26 cellular contexts compared by ENCODE assay signal in genomic region chr19:13083627-13084026, GRCh38. TPM values are rescaled to one million over a fixed set of nuclear protein-coding genes. Genes with fewer than 3 reads are reported as not detected.
DNase-seq lines count a peak whose midpoint lies in the region; ATAC-seq and TF ChIP-seq lines count a peak whose summit lies in the region.
"Had no signal": no experiment of that assay in that cellular context is flagged by ENCODE, and none has a peak within 500 bp of the region (broad histone marks: within the 10 kb centered on the region; RNA-seq: fewer than 3 reads in every experiment).

No MANE protein-coding gene starts in this region.

- no peaks in the 10 kb centered on the region for H3K9me3 ChIP-seq in thoracic aorta
- H3K9me3 ChIP-seq: Caco-2, pancreas, upper lobe of left lung had no signal

- TF ChIP-seq CTCF in thoracic aorta (IDR thresholded peaks at IDR 0.05), result no peak

- H3K4me1 ChIP-seq in thoracic aorta (ENCODE audit: control insufficient read depth in 1 of 2, low read depth in 2 of 2), result peaks cover 26 to 70% of the 10 kb centered on the region in 2 donors
- H3K4me1 ChIP-seq: Caco-2 had no signal

- H3K36me3 ChIP-seq in thoracic aorta, result peaks cover 23% of the 10 kb centered on the region
- H3K36me3 ChIP-seq: cardiac muscle cell, pancreas had no signal

- intact Hi-C loops in Right ventricle myocardium inferior (cut with DNase I), result no loop called here
- intact Hi-C loops in cardiac septum (cut with DNase I), result no loop called here
- intact Hi-C loops in head of caudate nucleus (cut with DNase I), result no loop called here

- peak overlapping the region; percentile 88 for H3K27ac ChIP-seq in angular gyrus (ENCODE audit: low read depth, low read length)
- H3K27ac ChIP-seq in thoracic aorta, result peak overlapping the region; percentile 77 to 78
- H3K27ac ChIP-seq: cardiac muscle cell had no signal

- H3K4me3 ChIP-seq in thoracic aorta, result no peak overlapping the region
- H3K4me3 ChIP-seq: cardiac muscle cell, pancreas, skin epidermis, upper lobe of left lung had no signal

- H3K27me3 ChIP-seq in thoracic aorta (replicated peaks; ENCODE audit: insufficient read depth), result no peaks in the 10 kb centered on the region
- H3K27me3 ChIP-seq: pancreas, upper lobe of left lung had no signal

- DNase-seq in Right ventricle myocardium inferior (ENCODE audit: missing footprints) (peak; percentile 68), cardiac septum (ENCODE audit: low spot score) (no peak), head of caudate nucleus (peak in 29 of 42 donors; percentile 42 to 81 (median 67)), thoracic aorta (ENCODE audit: low spot score) (no peak), NCI-H510A (lab: John Stamatoyannopoulos, UW) (no peak)
- DNase-seq: activated CD4-positive, alpha-beta T cell treated with anti-CD3 and anti-CD28 coated beads for 36 hours; activated effector memory CD4-positive, alpha-beta T cell treated with Interleukin-2 at 50 U/mL for 16 hours; activated naive CD8-positive, alpha-beta T cell treated with anti-CD3 and anti-CD28 coated beads, Interleukin-2, amount 50 U/mL, for 24 hours; Caco-2; EL; foreskin melanocyte; Karpas-422; naive thymus-derived CD4-positive, alpha-beta T cell; NCI-H2029 treated with DMSO at 0.1 percent for 48 hours; NCI-H526; pancreas; SHP77; stimulated activated CD4-positive, alpha-beta T cell treated with anti-CD3 and anti-CD28 coated beads, Interleukin-2, amount 100 ng/mL, for 48 hours; upper lobe of left lung had no signal

- ATAC-seq in Right ventricle myocardium inferior, result no peak
- ATAC-seq in thoracic aorta (ENCODE audit: insufficient number of reproducible peaks, low FRiP score, low read depth), result no peak
- no peak for ATAC-seq in activated CD4-positive, CD25-positive, alpha-beta regulatory T cell treated with anti-CD3 and anti-CD28 coated beads, Interleukin-2, amount 50 U/mL, for 24 hours
- no peak for ATAC-seq in HG03520 (IDR thresholded peaks at IDR 0.05; ENCODE audit: unreplicated experiment)
- ATAC-seq: activated CD4-positive, alpha-beta T cell treated with anti-CD3 and anti-CD28 coated beads for 36 hours; activated naive CD8-positive, alpha-beta T cell treated with anti-CD3 and anti-CD28 coated beads, Interleukin-2, amount 50 U/mL, for 24 hours; HCT116; naive thymus-derived CD4-positive, alpha-beta T cell; pancreas had no signal

RNA-seq across cellular contexts. Expression of gene LYL1, which starts 19.0 kb away (rescaled TPM):
- total RNA-seq in Right ventricle myocardium inferior (9.4 TPM), cardiac septum (9.4 TPM), thoracic aorta (10 to 100 TPM; 10.6 to 36.1 TPM)
- total RNA-seq: A172 had no signal

RNA-seq across cellular contexts. Expression of gene TRMT1, which starts 32.9 kb away (rescaled TPM):
- 21.1 TPM for total RNA-seq in Right ventricle myocardium inferior
- 17.5 TPM for total RNA-seq in cardiac septum
- 10 to 100 TPM; 35.3 to 52.3 TPM for total RNA-seq in thoracic aorta

RNA-seq across cellular contexts. Expression of gene NACC1, which starts 34.4 kb away (rescaled TPM):
- 54.0 TPM for total RNA-seq in Right ventricle myocardium inferior
- total RNA-seq in cardiac septum, result 33.8 TPM
- 10 to 100 TPM; 27.2 to 28.8 TPM for total RNA-seq in thoracic aorta

Comparison
In these comparisons a context has a peak if more than half of its experiments do, and no peak if none do; other contexts are left out.
1. DNase-seq: peak in Right ventricle myocardium inferior (single experiment) and head of caudate nucleus (29 of 42); none in cardiac septum (single experiment), thoracic aorta (single experiment) and NCI-H510A (single experiment).